9 cellular contexts compared by ENCODE assay signal in genomic region chr16:70693231-70693671, GRCh38. TPM values are rescaled to one million over a fixed set of nuclear protein-coding genes. Genes with fewer than 3 reads are reported as not detected.
DNase-seq lines count a peak whose midpoint lies in the region; ATAC-seq, FAIRE-seq and TF ChIP-seq lines count a peak whose summit lies in the region.
"Had no signal": no experiment of that assay in that cellular context is flagged by ENCODE, and none has a peak within 500 bp of the region (broad histone marks: within the 10 kb centered on the region; RNA-seq: fewer than 3 reads in every experiment).

No MANE protein-coding gene starts in this region.

- H3K9me3 ChIP-seq in HUES6 (ENCODE audit: control insufficient read depth, insufficient read depth, low read depth, low read length) (no peaks in the 10 kb centered on the region), keratinocyte (ENCODE audit: control insufficient read depth, low read depth, low read length) (no peaks in the 10 kb centered on the region), spleen (no peaks in the 10 kb centered on the region)

- H3K4me2 ChIP-seq in keratinocyte (ENCODE audit: control insufficient read depth, extremely low read depth, insufficient read depth, low read depth, low read length) = peak overlapping the region; percentile 37

- peak overlapping the region; percentile 65 for H3K9ac ChIP-seq in HUES6 (ENCODE audit: low read length)
- H3K9ac ChIP-seq in keratinocyte (ENCODE audit: control insufficient read depth, extremely low read depth, insufficient read depth, low read length) = peak overlapping the region; percentile 44

- peaks cover 45% of the 10 kb centered on the region for H3K4me1 ChIP-seq in HUES6 (ENCODE audit: control insufficient read depth, insufficient read depth, low read length)
- H3K4me1 ChIP-seq in keratinocyte (ENCODE audit: control insufficient read depth, extremely low read depth, insufficient read depth, low read length) = peaks cover 57% of the 10 kb centered on the region
- peaks cover 41 to 100% (median 80%) of the 10 kb centered on the region in 6 donors for H3K4me1 ChIP-seq in spleen

- H2AFZ ChIP-seq in keratinocyte (ENCODE audit: control insufficient read depth, low read length) = peak overlapping the region; percentile 10

- H3K4me1 Mint-ChIP-seq in brain = peaks cover 100% of the 10 kb centered on the region

- DNase-seq in keratinocyte (ENCODE audit: low read depth, low spot score) (no peak), spleen (no peak), NCI-H1092 treated with DMSO at 0.1 percent for 48 hours (lab: John Stamatoyannopoulos, UW) (no peak), ecto neural progenitor cell (ENCODE audit: low spot score) (no peak), mucosa of gallbladder (ENCODE audit: low spot score) (no peak)
- DNase-seq: DMS79 had no signal

- H3K27ac ChIP-seq in HUES6 (ENCODE audit: low read depth, low read length) (peak overlapping the region; percentile 83; the same call in 1 of the 2 replicates), keratinocyte (ENCODE audit: control insufficient read depth, insufficient read depth, low read length) (peak overlapping the region; percentile 39), spleen (peak overlapping the region in 7 of 8 donors; percentile 36 to 90 (median 84))

- no peaks in the 10 kb centered on the region for H3K9me1 ChIP-seq in keratinocyte (ENCODE audit: control insufficient read depth, extremely low read depth, insufficient read depth, low read length)

- FAIRE-seq in keratinocyte (lab: Jason Lieb, UNC) = no peak

- H3K79me2 ChIP-seq in keratinocyte (ENCODE audit: control insufficient read depth, insufficient read depth, low read length) = no peaks in the 10 kb centered on the region

- peaks cover 0 to 1% (median 0%) of the 10 kb centered on the region in 5 experiments for H3K9me3 Mint-ChIP-seq in brain

- peak overlapping the region; percentile 96 to 100 (median 99) for H3K27ac Mint-ChIP-seq in brain

- 81 to 87% (median 86%) methylated on average over 17 to 18 of the region's 18 CpGs for WGBS in spleen, 5 donors

- H3K4me3 ChIP-seq in HUES6 (ENCODE audit: low read depth, low read length) = no peak overlapping the region
- H3K4me3 ChIP-seq in keratinocyte (ENCODE audit: control insufficient read depth in 2 of 3, extremely low read depth in 1 of 3, insufficient read depth in 2 of 3, low read depth in 1 of 3, low read length in 3 of 3) = no peak overlapping the region
- H3K4me3 ChIP-seq in spleen = no peak overlapping the region

- H3K4me3 Mint-ChIP-seq in brain = peak overlapping the region; percentile 64 to 70 (median 69)

- dilution Hi-C loops in keratinocyte (cut with MboI; ENCODE audit: extremely low pct_ligation_motif_present, low sequenced_read_pairs) = no loop called here

- H3K27me3 ChIP-seq in HUES6 (ENCODE audit: control insufficient read depth, insufficient read depth, low read length) = no peaks in the 10 kb centered on the region
- H3K27me3 ChIP-seq in keratinocyte (ENCODE audit: control insufficient read depth, extremely low read depth, insufficient read depth, low read length) = no peaks in the 10 kb centered on the region
- no peaks in the 10 kb centered on the region for H3K27me3 ChIP-seq in spleen (replicated peaks in 1 of 7)

- TF ChIP-seq CTCF in brain (conservative IDR thresholded peaks at IDR 0.05) = no peak
- no peak for TF ChIP-seq CTCF in keratinocyte (optimal IDR thresholded peaks at IDR 0.05 in 1 of 3, IDR thresholded peaks at IDR 0.05 in 1 of 3, conservative IDR thresholded peaks at IDR 0.05 in 1 of 3; ENCODE audit: extremely low read depth in 1 of 3, insufficient read depth in 2 of 3, low read length in 3 of 3)
- TF ChIP-seq CTCF in spleen (IDR thresholded peaks at IDR 0.05 in 8 of 11, conservative IDR thresholded peaks at IDR 0.05 in 3 of 11) = no peak

- peaks cover 4% of the 10 kb centered on the region for H3K36me3 Mint-ChIP-seq in brain

- ATAC-seq in GM21723 (IDR thresholded peaks at IDR 0.05; ENCODE audit: unreplicated experiment) = no peak

- no peaks in the 10 kb centered on the region for H4K20me1 ChIP-seq in keratinocyte (ENCODE audit: control insufficient read depth, extremely low read depth, insufficient read depth, low read length)

- no peaks in the 10 kb centered on the region for H3K27me3 Mint-ChIP-seq in brain

- 0 out of 2 replicates have a peak, but pooled peaks cover 3% of the 10 kb centered on the region for H3K36me3 ChIP-seq in HUES6 (ENCODE audit: control insufficient read depth, insufficient read depth, low read length)
- H3K36me3 ChIP-seq in keratinocyte (ENCODE audit: control insufficient read depth in 2 of 2, extremely low read depth in 1 of 2, insufficient read depth in 2 of 2, low read length in 2 of 2) = peaks cover 0 to 1% of the 10 kb centered on the region in 2 experiments
- H3K36me3 ChIP-seq in spleen = peaks cover 0 to 83% (median 4%) of the 10 kb centered on the region in 6 donors

- intact Hi-C loops in spleen (cut with DNase I; ENCODE audit: low total_unique reads) = no loop called here

- TF ChIP-seq POLR2A in spleen (IDR thresholded peaks at IDR 0.05) = no peak

RNA-seq across cellular contexts. Expression of gene MTSS2, which starts 7.4 kb away (rescaled TPM):
- 231 TPM for polyA plus RNA-seq in brain (ENCODE audit: insufficient read depth, low read depth, low replicate concordance)
- 13.3 to 22.3 TPM (median 21.8 TPM) in 3 replicates for polyA plus RNA-seq in keratinocyte
- polyA plus RNA-seq in keratinocyte (2011; ENCODE audit: low read depth) = 24.4 TPM
- polyA plus RNA-seq in keratinocyte (2011; cell fraction: cytosol; rRNA removed) = 15.5 and 40.8 TPM in 2 replicates
- polyA plus RNA-seq in keratinocyte (2011; cell fraction: nucleus; rRNA removed) = 38.5 and 49.9 TPM in 2 replicates
- 16.8 and 39.7 TPM in 2 replicates for polyA plus RNA-seq in keratinocyte (2012; ENCODE audit: low replicate concordance)
- 12.8 to 45.1 TPM (median 20.7 TPM) in 3 replicates for polyA minus RNA-seq in keratinocyte
- 52.2 TPM for polyA minus RNA-seq in keratinocyte (2011; cell fraction: cytosol; rRNA and poly(A)+ RNA removed)
- polyA minus RNA-seq in keratinocyte (2011; cell fraction: nucleus; rRNA and poly(A)+ RNA removed) = 20.7 and 31.0 TPM in 2 replicates
- 100 to 1,000 TPM in 3 of 7 donors, 10 to 100 TPM in 4; 40.6 to 116 (median 94.6) TPM for total RNA-seq in spleen
- polyA plus RNA-seq in spleen = 10 to 100 TPM in 2 of 3 donors, 1 to 10 TPM in 1; 9.0 to 66.7 (median 12.2) TPM
- 113 TPM for total RNA-seq in mucosa of gallbladder

RNA-seq across cellular contexts. Expression of gene IL34, which starts 46.9 kb away (rescaled TPM):
- polyA plus RNA-seq in brain (ENCODE audit: insufficient read depth, low read depth, low replicate concordance) = 6.7 TPM
- polyA plus RNA-seq in keratinocyte = 0.08 to 0.42 TPM (median 0.14 TPM) in 3 replicates
- 1.8 TPM for polyA plus RNA-seq in keratinocyte (2011; ENCODE audit: low read depth)
- polyA plus RNA-seq in keratinocyte (2011; cell fraction: cytosol; rRNA removed) = 0.33 and 0.39 TPM in 2 replicates
- polyA plus RNA-seq in keratinocyte (2011; cell fraction: nucleus; rRNA removed) = 0.23 and 0.47 TPM in 2 replicates
- polyA plus RNA-seq in keratinocyte (2012; ENCODE audit: low replicate concordance) = 0.13 and 4.6 TPM in 2 replicates
- 0.73 TPM in 1 of 3 replicates, not detected in the others for polyA minus RNA-seq in keratinocyte
- polyA minus RNA-seq in keratinocyte (2011; cell fraction: cytosol; rRNA and poly(A)+ RNA removed) = not detected
- 0.53 TPM in 1 of 2 replicates, not detected in the other for polyA minus RNA-seq in keratinocyte (2011; cell fraction: nucleus; rRNA and poly(A)+ RNA removed)
- total RNA-seq in spleen = 100 to 1,000 TPM in 5 of 7 donors, 10 to 100 TPM in 2; 48.2 to 258 (median 197) TPM
- polyA plus RNA-seq in spleen = 10 to 100 TPM; 20.3 to 82.3 (median 21.3) TPM
- total RNA-seq in mucosa of gallbladder = 3.5 TPM
